In genomic region chr2:106065268-106065982, GRCh38 we compare ENCODE assay signal across 8 cellular contexts.
A peak's percentile ranks its signal among the peaks of the same experiment; 100 is the strongest.
DNase-seq lines count a peak whose midpoint lies in the region; ATAC-seq and TF ChIP-seq lines count a peak whose summit lies in the region.

No MANE protein-coding gene starts in this region.

- H3K36me3 ChIP-seq in esophagus muscularis mucosa = no peaks in the 10 kb centered on the region
- H3K36me3 ChIP-seq in urinary bladder (ENCODE audit: insufficient read depth) = no peaks in the 10 kb centered on the region

- H3K27me3 Mint-ChIP-seq in natural killer cell (ENCODE audit: low read depth in 2 of 2) = peaks cover 42 to 49% of the 10 kb centered on the region in 2 donors

- intact Hi-C loops in esophagus muscularis mucosa (cut with DNase I) = loop anchor here (10.0 kb wide), 1 partner anchor 321 kb away; the partner anchor contains the start of gene NCK2
- intact Hi-C loops in natural killer cell (cut with micrococcal nuclease) = no loop called here

- no peaks in the 10 kb centered on the region for H3K36me3 Mint-ChIP-seq in natural killer cell

- 11% methylated on average over 30 of the region's 68 CpGs for WGBS in esophagus muscularis mucosa
- 5% methylated on average over 68 of the region's 68 CpGs for WGBS in urinary bladder

- H3K4me1 ChIP-seq in esophagus muscularis mucosa = peaks cover 11 to 32% (median 24%) of the 10 kb centered on the region in 4 donors
- H3K4me1 ChIP-seq in urinary bladder (ENCODE audit: insufficient read depth) = no peaks in the 10 kb centered on the region

- H3K4me3 ChIP-seq in esophagus muscularis mucosa (peak overlapping the region; percentile 64 to 75 (median 68)), urinary bladder (ENCODE audit: low read depth, low read length) (peak overlapping the region; percentile 53)

- peaks cover 0 to 10% of the 10 kb centered on the region in 2 donors for H3K4me1 Mint-ChIP-seq in natural killer cell

- ATAC-seq in natural killer cell (peak in 1 of 3 donors; percentile 28), HG02870 (IDR thresholded peaks at IDR 0.05; ENCODE audit: unreplicated experiment) (no peak), HG03378 (IDR thresholded peaks at IDR 0.05; ENCODE audit: unreplicated experiment) (no peak)

- no peak overlapping the region for H3K27ac Mint-ChIP-seq in natural killer cell

- H3K9me3 Mint-ChIP-seq in natural killer cell = no peaks in the 10 kb centered on the region

- H3K27me3 ChIP-seq in esophagus muscularis mucosa = peaks cover 0 to 10% (median 0%) of the 10 kb centered on the region in 4 donors

- DNase-seq in activated gamma-delta T cell treated with Interleukin-2 at 50 U/mL for 16 hours (peak; percentile 22), activated gamma-delta T cell (lab: John Stamatoyannopoulos, UW) (no peak), esophagus muscularis mucosa (ENCODE audit: extremely low spot score) (peak; percentile 64), natural killer cell (no peak), NCI-H510A (lab: John Stamatoyannopoulos, UW) (no peak)

- TF ChIP-seq EP300 in esophagus muscularis mucosa (IDR thresholded peaks at IDR 0.05) = no peak

- TF ChIP-seq CTCF in esophagus muscularis mucosa (IDR thresholded peaks at IDR 0.05) (no peak), natural killer cell (IDR thresholded peaks at IDR 0.05) (no peak)

- H3K9me3 ChIP-seq in esophagus muscularis mucosa = no peaks in the 10 kb centered on the region

- H3K4me3 Mint-ChIP-seq in natural killer cell = peak overlapping the region; percentile 56

- H3K27ac ChIP-seq in esophagus muscularis mucosa (replicated peaks in 1 of 4) (peak overlapping the region; percentile 55 to 77 (median 70)), urinary bladder (ENCODE audit: low read depth) (no peak overlapping the region)

- TF ChIP-seq POLR2A in esophagus muscularis mucosa (IDR thresholded peaks at IDR 0.05; ENCODE audit: low read depth) = no peak

Comparison
In these comparisons a context has a peak if more than half of its experiments do, and no peak if none do; other contexts are left out.
1. DNase-seq: peak in activated gamma-delta T cell treated with Interleukin-2 at 50 U/mL for 16 hours (single experiment) and esophagus muscularis mucosa (single experiment); none in activated gamma-delta T cell (single experiment), natural killer cell (single experiment) and NCI-H510A (single experiment).